ENCODE assay signal across 8 cellular contexts in the genomic region with DNA sequence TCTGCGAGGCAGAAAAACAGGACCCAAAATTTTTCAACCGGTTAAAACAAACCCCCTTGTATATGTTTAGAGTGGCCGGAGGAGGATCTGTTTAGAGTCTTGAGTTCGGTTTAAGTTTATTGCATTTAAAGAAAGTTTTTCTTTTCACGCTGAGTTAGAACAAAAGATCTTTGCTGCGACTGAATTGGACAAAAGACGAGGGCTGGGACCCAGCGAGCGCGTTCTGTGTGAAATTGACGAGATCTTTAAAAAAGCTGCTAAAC. TPM values are rescaled to one million over a fixed set of nuclear protein-coding genes. Genes with fewer than 3 reads are reported as not detected.
DNase-seq lines count a peak whose midpoint lies in the region; ATAC-seq and TF ChIP-seq lines count a peak whose summit lies in the region.

No MANE protein-coding gene starts in this region.

- POLR2A ChIA-PET in T-cell (lab: Charles Lee): no interaction called here

- ATAC-seq in gastroesophageal sphincter: no peak
- ATAC-seq in T-cell (replicated peaks in 1 of 4): no peak
- ATAC-seq in GM21786 (IDR thresholded peaks at IDR 0.05; ENCODE audit: unreplicated experiment): no peak

- H3K36me3 ChIP-seq in ES-I3 (ENCODE audit: insufficient read depth, low read length) (no peaks in the 10 kb centered on the region), gastroesophageal sphincter (peaks cover 0 to 15% of the 10 kb centered on the region in 2 donors), sigmoid colon (peaks cover 0 to under 1% (median 0%) of the 10 kb centered on the region in 4 donors)

- intact Hi-C loops in sigmoid colon (cut with DNase I): no loop called here

- H3K27ac ChIP-seq in gastroesophageal sphincter: peak overlapping the region; percentile 75 to 98 (median 94)
- peak overlapping the region; percentile 92 to 97 (median 94) for H3K27ac ChIP-seq in sigmoid colon

- peak overlapping the region; percentile 87 for H3K9ac ChIP-seq in ES-I3 (ENCODE audit: low read depth, low read length)

- no peaks in the 10 kb centered on the region for H3K9me3 ChIP-seq in ES-I3 (ENCODE audit: control insufficient read depth, insufficient read depth, low read length)
- H3K9me3 ChIP-seq in gastroesophageal sphincter: no peaks in the 10 kb centered on the region
- no peaks in the 10 kb centered on the region for H3K9me3 ChIP-seq in sigmoid colon

- H3K4me3 Mint-ChIP-seq in T-cell: no peak overlapping the region

- H3K4me1 ChIP-seq in ES-I3 (ENCODE audit: insufficient read depth, low read length): peaks cover 23% of the 10 kb centered on the region
- peaks cover 0 to 40% (median 0%) of the 10 kb centered on the region in 3 donors for H3K4me1 ChIP-seq in gastroesophageal sphincter
- peaks cover 0 to 50% (median 42%) of the 10 kb centered on the region in 4 donors for H3K4me1 ChIP-seq in sigmoid colon

- DNase-seq in sigmoid colon: no peak
- DNase-seq in DMS153 treated with DMSO at 0.1 percent for 48 hours (lab: John Stamatoyannopoulos, UW; ENCODE audit: unreplicated experiment): no peak
- DNase-seq in T-cell: no peak
- DNase-seq in dermis blood vessel endothelial cell: no peak

- CTCF ChIA-PET in T-cell (lab: Charles Lee): interaction anchor here in 1 of 2 donors (0.6 kb wide), 1 partner anchor 15 kb away, joined by 4 read pairs; no protein-coding TSS in a partner anchor

- TF ChIP-seq EP300 in gastroesophageal sphincter (IDR thresholded peaks at IDR 0.05) (no peak), sigmoid colon (IDR thresholded peaks at IDR 0.05) (no peak)

- H3K4me3 ChIP-seq in WI38 (ENCODE audit: low read depth, low read length) (peak overlapping the region; percentile 99), gastroesophageal sphincter (peak overlapping the region; percentile 70 to 87), sigmoid colon (peak overlapping the region; percentile 69 to 89 (median 80))

- H3K27me3 Mint-ChIP-seq in T-cell: peaks cover 85 to 89% of the 10 kb centered on the region in 2 donors

- no peaks in the 10 kb centered on the region for H3K9me3 Mint-ChIP-seq in T-cell

- H3K27ac Mint-ChIP-seq in T-cell: peak overlapping the region in 1 of 2 donors; percentile 23

- TF ChIP-seq CTCF in WI38 (IDR thresholded peaks at IDR 0.05; ENCODE audit: low read depth, low read length) (no peak), gastroesophageal sphincter (IDR thresholded peaks at IDR 0.05) (no peak), sigmoid colon (IDR thresholded peaks at IDR 0.05) (no peak)

- no peaks in the 10 kb centered on the region for H3K36me3 Mint-ChIP-seq in T-cell

- H3K27me3 ChIP-seq in gastroesophageal sphincter (no peaks in the 10 kb centered on the region), sigmoid colon (no peaks in the 10 kb centered on the region)

- no peak for TF ChIP-seq POLR2A in gastroesophageal sphincter (IDR thresholded peaks at IDR 0.05)
- no peak for TF ChIP-seq POLR2A in sigmoid colon (IDR thresholded peaks at IDR 0.05)

- peaks cover 6 to 10% (median 7%) of the 10 kb centered on the region in 3 donors for H3K4me1 Mint-ChIP-seq in T-cell

- WGBS in gastroesophageal sphincter (ENCODE audit: low coverage in 1 of 2), 2 donors: 0 to 1% methylated on average over 9 to 11 of the region's 11 CpGs
- 2 to 4% methylated on average over 11 of the region's 11 CpGs for WGBS in sigmoid colon, 2 donors

RNA-seq across cellular contexts. Expression of a gene that starts 9.8 kb away (rescaled TPM):
- 100 to 1,000 TPM in 1 of 4 donors, 10 to 100 TPM in 3; 82.7 to 126 (median 91.8) TPM for total RNA-seq in gastroesophageal sphincter
- 10 to 100 TPM; 24.0 to 47.9 (median 31.0) TPM for total RNA-seq in sigmoid colon
- 10 to 100 TPM; 12.6 to 20.0 (median 12.9) TPM for polyA plus RNA-seq in sigmoid colon
- under 1 TPM in 3 of 5 donors, not detected in 2; 0.32 to 0.53 (median 0.38) TPM for total RNA-seq in T-cell
- 14.0 and 36.6 TPM in 2 replicates for total RNA-seq in dermis blood vessel endothelial cell
